Comparison of ENCODE assay signal across 17 cellular contexts in genomic region chr19:10742494-10742893, GRCh38. TPM values are rescaled to one million over a fixed set of nuclear protein-coding genes. Genes with fewer than 3 reads are reported as not detected.
DNase-seq lines count a peak whose midpoint lies in the region; ATAC-seq and TF ChIP-seq lines count a peak whose summit lies in the region.
"Had no signal": no experiment of that assay in that cellular context is flagged by ENCODE, and none has a peak within 500 bp of the region (broad histone marks: within the 10 kb centered on the region; RNA-seq: fewer than 3 reads in every experiment).

No MANE protein-coding gene starts in this region.

- intact Hi-C loops in left lung (cut with DNase I) (no loop called here), stomach (cut with DNase I; ENCODE audit: low total_unique reads) (no loop called here)

- ATAC-seq in left lung, result no peak
- no peak for ATAC-seq in foreskin keratinocyte
- ATAC-seq: activated CD4-positive, alpha-beta T cell treated with anti-CD3 and anti-CD28 coated beads for 36 hours had no signal

- no peak overlapping the region for H3K4me3 Mint-ChIP-seq in activated naive CD4-positive, alpha-beta T cell treated with anti-CD3 and anti-CD28 coated beads, Interleukin-2, amount 50 U/mL, for 24 hours
- H3K4me3 Mint-ChIP-seq: activated CD4-positive, alpha-beta T cell treated with anti-CD3 and anti-CD28 coated beads for 36 hours; neural progenitor cell had no signal

- no peak for DNase-seq in activated naive CD4-positive, alpha-beta T cell (lab: John Stamatoyannopoulos, UW)
- DNase-seq in cerebellar cortex (ENCODE audit: low spot score) (peak; percentile 90), left lung (no peak), stomach (peak; percentile 48), foreskin keratinocyte (no peak), NCI-H526 (lab: John Stamatoyannopoulos, UW) (no peak), LoVo (ENCODE audit: low spot score) (no peak)
- DNase-seq: activated CD4-positive, alpha-beta T cell treated with anti-CD3 and anti-CD28 coated beads for 36 hours; brain microvascular endothelial cell; DMS153; kidney glomerular epithelial cell; NCI-H1417; NCI-H510A treated with DMSO at 0.1 percent for 48 hours; PC-9 had no signal

- H3K27me3 ChIP-seq in left lung (no peaks in the 10 kb centered on the region), stomach (no peaks in the 10 kb centered on the region), foreskin keratinocyte (no peaks in the 10 kb centered on the region)
- H3K27me3 ChIP-seq: brain microvascular endothelial cell, neural progenitor cell had no signal

- no peaks in the 10 kb centered on the region for H3K9me3 ChIP-seq in left lung
- H3K9me3 ChIP-seq in stomach, result no peaks in the 10 kb centered on the region

- no peak for TF ChIP-seq EP300 in stomach (IDR thresholded peaks at IDR 0.05)

- H3K4me1 ChIP-seq in left lung, result peaks cover 22 to 87% of the 10 kb centered on the region in 2 donors
- peaks cover 64 to 89% (median 77%) of the 10 kb centered on the region in 4 donors for H3K4me1 ChIP-seq in stomach
- H3K4me1 ChIP-seq in foreskin keratinocyte, result no peaks in the 10 kb centered on the region
- H3K4me1 ChIP-seq: HAP-1, neural progenitor cell had no signal

- H3K27ac ChIP-seq in left lung (peak overlapping the region; percentile 19 to 69), stomach (peak overlapping the region; percentile 75 to 94 (median 91)), foreskin keratinocyte (no peak overlapping the region)
- H3K27ac ChIP-seq: brain microvascular endothelial cell, neural progenitor cell, PC-9 had no signal

- H3K36me3 ChIP-seq in left lung (no peaks in the 10 kb centered on the region), stomach (peaks cover 0 to 4% (median 0%) of the 10 kb centered on the region in 4 donors)
- H3K36me3 ChIP-seq: brain microvascular endothelial cell, HAP-1 had no signal

- H3K36me3 Mint-ChIP-seq in activated naive CD4-positive, alpha-beta T cell treated with anti-CD3 and anti-CD28 coated beads, Interleukin-2, amount 50 U/mL, for 24 hours, result peaks cover 9% of the 10 kb centered on the region

- peak overlapping the region; percentile 62 for H3K27ac Mint-ChIP-seq in activated naive CD4-positive, alpha-beta T cell treated with anti-CD3 and anti-CD28 coated beads, Interleukin-2, amount 50 U/mL, for 24 hours
- H3K27ac Mint-ChIP-seq: neural progenitor cell had no signal

- H3K27me3 Mint-ChIP-seq in activated naive CD4-positive, alpha-beta T cell treated with anti-CD3 and anti-CD28 coated beads, Interleukin-2, amount 50 U/mL, for 24 hours, result no peaks in the 10 kb centered on the region
- H3K27me3 Mint-ChIP-seq: activated CD4-positive, alpha-beta T cell treated with anti-CD3 and anti-CD28 coated beads for 36 hours had no signal

- no peak for TF ChIP-seq POLR2A in stomach (IDR thresholded peaks at IDR 0.05)

- H3K4me3 ChIP-seq in left lung, result no peak overlapping the region
- H3K4me3 ChIP-seq in stomach, result no peak overlapping the region
- H3K4me3 ChIP-seq: HAP-1, neural progenitor cell, PC-9 had no signal

- no peaks in the 10 kb centered on the region for H3K9me3 Mint-ChIP-seq in activated naive CD4-positive, alpha-beta T cell treated with anti-CD3 and anti-CD28 coated beads, Interleukin-2, amount 50 U/mL, for 24 hours

- 30 to 47% (median 34%) methylated on average over 4 of the region's 4 CpGs for WGBS in stomach, 5 donors

- peaks cover 65% of the 10 kb centered on the region for H3K4me1 Mint-ChIP-seq in activated naive CD4-positive, alpha-beta T cell treated with anti-CD3 and anti-CD28 coated beads, Interleukin-2, amount 50 U/mL, for 24 hours
- H3K4me1 Mint-ChIP-seq: neural progenitor cell had no signal

- no peak for TF ChIP-seq CTCF in left lung (IDR thresholded peaks at IDR 0.05)
- TF ChIP-seq CTCF in stomach (IDR thresholded peaks at IDR 0.05), result no peak
- TF ChIP-seq CTCF in foreskin keratinocyte (conservative IDR thresholded peaks at IDR 0.05), result no peak

RNA-seq across cellular contexts. Expression of gene DNM2, which starts 24.6 kb away (rescaled TPM):
- total RNA-seq in left lung (100 to 1,000 TPM; 195 to 268 TPM), stomach (100 to 1,000 TPM; 270 to 541 (median 289) TPM), foreskin keratinocyte (96.1 and 96.7 TPM in 2 replicates)
- polyA plus RNA-seq in stomach (100 to 1,000 TPM in 1 of 3 donors, 10 to 100 TPM in 2; 77.8 to 130 (median 83.6) TPM), foreskin keratinocyte (66.5 and 68.6 TPM in 2 replicates)

RNA-seq across cellular contexts. Expression of gene QTRT1, which starts 41.3 kb away (rescaled TPM):
- total RNA-seq in left lung (10 to 100 TPM; 29.0 to 40.9 TPM), stomach (100 to 1,000 TPM in 2 of 5 donors, 10 to 100 TPM in 3; 21.7 to 104 (median 66.5) TPM), foreskin keratinocyte (30.4 and 35.8 TPM in 2 replicates)
- polyA plus RNA-seq in stomach (100 to 1,000 TPM; 113 to 153 (median 115) TPM), foreskin keratinocyte (46.4 and 49.4 TPM in 2 replicates)

Comparison
In these comparisons a context has a peak if more than half of its experiments do, and no peak if none do; other contexts are left out.
1. DNase-seq: peak in cerebellar cortex (single experiment) and stomach (single experiment); none in activated naive CD4-positive, alpha-beta T cell (0 of 4), left lung (0 of 2), foreskin keratinocyte (0 of 2), NCI-H526 (0 of 2) and LoVo (single experiment).